ENCODE assay signal across 15 cellular contexts in the genomic region with DNA sequence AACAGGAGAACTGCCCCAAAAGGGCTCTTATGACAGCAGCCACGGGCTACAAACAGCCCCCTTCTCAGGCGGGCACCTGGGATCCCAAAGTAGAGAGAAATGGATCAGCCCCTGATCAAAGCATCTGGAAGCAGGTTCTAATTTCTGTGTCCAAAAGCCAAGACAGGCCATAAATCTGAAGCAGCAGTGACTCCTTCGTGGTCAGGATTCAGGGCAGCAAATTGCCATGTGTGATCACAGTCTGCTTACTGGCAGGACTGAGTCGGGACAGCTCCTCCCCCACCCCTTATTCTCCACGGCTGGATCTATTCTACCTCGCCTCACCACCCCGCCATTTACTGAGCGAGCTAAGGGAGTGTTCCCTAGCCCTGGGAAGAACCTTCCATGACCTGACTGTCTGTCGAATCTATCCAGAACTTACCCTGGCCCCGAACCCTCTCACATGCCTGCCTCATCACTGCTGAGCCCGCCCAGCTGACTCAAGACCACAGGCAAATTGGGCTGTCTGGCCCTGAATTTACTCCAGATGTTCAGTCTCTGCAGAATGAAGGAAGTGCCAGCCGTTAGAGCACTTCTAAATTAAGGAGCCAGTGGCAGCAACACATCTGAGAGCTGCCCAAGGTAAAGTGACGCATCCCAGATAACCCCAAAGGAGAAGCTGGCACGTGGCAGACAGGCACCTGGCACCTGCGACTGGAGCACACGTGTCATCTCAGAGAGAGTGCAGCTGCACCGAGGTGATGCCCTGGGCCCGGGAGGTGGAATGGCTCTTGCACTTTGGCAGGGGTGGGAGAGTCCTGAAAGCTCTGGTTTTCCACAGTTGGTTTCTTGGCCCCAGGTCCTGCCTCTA. TPM values are rescaled to one million over a fixed set of nuclear protein-coding genes. Genes with fewer than 3 reads are reported as not detected.
DNase-seq lines count a peak whose midpoint lies in the region; ATAC-seq and TF ChIP-seq lines count a peak whose summit lies in the region.
"Had no signal": no experiment of that assay in that cellular context is flagged by ENCODE, and none has a peak within 500 bp of the region (broad histone marks: within the 10 kb centered on the region; RNA-seq: fewer than 3 reads in every experiment).

No MANE protein-coding gene starts in this region.

- in situ Hi-C loops in IMR-90 (cut with MboI; ENCODE audit: low sequenced_read_pairs) = no loop called here

- H3K23ac ChIP-seq in IMR-90 (ENCODE audit: low read depth, low read length) = no peak overlapping the region

- peak overlapping the region in 8 of 11 experiments; percentile 13 to 90 (median 58); a peak in 12 of 22 replicates for H3K27ac ChIP-seq in BLaER1 treated with 17β-estradiol and CSF1 and Interleukin-3, amounts not matched to agents 10 nM and 100 nM
- H3K27ac ChIP-seq in IMR-90 (ENCODE audit: insufficient read depth, low read length) (no peak overlapping the region), WERI-Rb-1 (no peak overlapping the region)
- H3K27ac ChIP-seq: right atrium auricular region, VCaP had no signal

- WGBS in IMR-90 (ENCODE audit: extremely low coverage in 2 of 2, insufficient read length in 1 of 2), 2 experiments = 64% methylated on average over 5 of the region's 18 CpGs; no CpG with 5 or more reads in 1 of the 2 experiments

- H4K91ac ChIP-seq in IMR-90 (ENCODE audit: insufficient read depth, low read depth, low read length) = no peak overlapping the region

- peaks cover 0 to 15% (median 0%) of the 10 kb centered on the region in 5 experiments for H3K9me3 Mint-ChIP-seq in brain
- H3K9me3 Mint-ChIP-seq in naive B cell = no peaks in the 10 kb centered on the region
- H3K9me3 Mint-ChIP-seq: natural killer cell had no signal

- ATAC-seq in IMR-90 (ENCODE audit: low read depth) (no peak), naive B cell (ENCODE audit: low read depth in 2 of 2) (peak; percentile 30 to 43), GM21529 (IDR thresholded peaks at IDR 0.05; ENCODE audit: unreplicated experiment) (no peak)
- ATAC-seq: natural killer cell had no signal

- H3K4ac ChIP-seq in IMR-90 (ENCODE audit: low read depth, low read length) = peak overlapping the region; percentile 30; the same call in 1 of the 2 replicates

- dilution Hi-C loops in IMR-90 (cut with HindIII; ENCODE audit: low sequenced_read_pairs, unreplicated experiment) = no loop called here

- no peak overlapping the region for H4K5ac ChIP-seq in IMR-90 (ENCODE audit: low read depth, low read length)

- H3K4me3 Mint-ChIP-seq in brain = peak overlapping the region in 1 of 5 experiments; percentile 36
- H3K4me3 Mint-ChIP-seq in naive B cell = no peak overlapping the region
- H3K4me3 Mint-ChIP-seq: natural killer cell had no signal

- peaks cover 0 to 29% (median 0%) of the 10 kb centered on the region in 11 experiments; a peak in 10 of 22 replicates for H3K27me3 ChIP-seq in BLaER1 treated with 17β-estradiol and CSF1 and Interleukin-3, amounts not matched to agents 10 nM and 100 nM
- H3K27me3 ChIP-seq in IMR-90 (ENCODE audit: control insufficient read depth, insufficient read depth, low read length) = 0 out of 2 replicates have a peak, but pooled peaks cover 3% of the 10 kb centered on the region
- no peaks in the 10 kb centered on the region for H3K27me3 ChIP-seq in WERI-Rb-1 (ENCODE audit: insufficient read depth, low read depth, severe bottlenecking)
- H3K27me3 ChIP-seq: right atrium auricular region had no signal

- TF ChIP-seq CTCF in IMR-90 (conservative IDR thresholded peaks at IDR 0.05; ENCODE audit: low read depth, low read length) (no peak), brain (conservative IDR thresholded peaks at IDR 0.05) (no peak), WERI-Rb-1 (IDR thresholded peaks at IDR 0.05; ENCODE audit: low read depth, low read length) (no peak)

- H2BK20ac ChIP-seq in IMR-90 (ENCODE audit: low read depth, low read length) = peak overlapping the region; percentile 60

- POLR2A ChIA-PET in IMR-90 (lab: Charles Lee; ENCODE audit: unreplicated experiment) = no interaction called here

- peaks cover 53% of the 10 kb centered on the region for H3K4me1 Mint-ChIP-seq in brain
- peaks cover 0 to 2% (median 0%) of the 10 kb centered on the region in 3 donors for H3K4me1 Mint-ChIP-seq in naive B cell
- H3K4me1 Mint-ChIP-seq: natural killer cell had no signal

- no peak overlapping the region; the same call in 2 of the 3 replicates for H2BK15ac ChIP-seq in IMR-90 (ENCODE audit: low read depth, low read length)

- H3K4me2 ChIP-seq in BLaER1 treated with 17β-estradiol and CSF1 and Interleukin-3, amounts not matched to agents 10 nM and 100 nM = peak overlapping the region; percentile 52 to 96 (median 76)
- H3K4me2 ChIP-seq in IMR-90 (ENCODE audit: low read depth, low read length) = no peak overlapping the region

- no peak overlapping the region for H3K18ac ChIP-seq in IMR-90 (ENCODE audit: low read depth, low read length)

- H3K4me1 ChIP-seq in BLaER1 treated with 17β-estradiol and CSF1 and Interleukin-3, amounts not matched to agents 10 nM and 100 nM = peaks cover 36 to 83% (median 73%) of the 10 kb centered on the region in 10 experiments
- peaks cover 30% of the 10 kb centered on the region for H3K4me1 ChIP-seq in IMR-90 (ENCODE audit: control insufficient read depth, insufficient read depth, low read length)

- no peaks in the 10 kb centered on the region for H3K36me3 ChIP-seq in BLaER1 treated with 17β-estradiol and CSF1 and Interleukin-3, amounts not matched to agents 10 nM and 100 nM
- H3K36me3 ChIP-seq in IMR-90 (ENCODE audit: control insufficient read depth, insufficient read depth, low read length) (no peaks in the 10 kb centered on the region), WERI-Rb-1 (no peaks in the 10 kb centered on the region)
- H3K36me3 ChIP-seq: right atrium auricular region had no signal

- H3K27me3 Mint-ChIP-seq in brain (peaks cover 13% of the 10 kb centered on the region), naive B cell (peaks cover 21 to 69% (median 61%) of the 10 kb centered on the region in 3 donors)

- H3K9me1 ChIP-seq in IMR-90 (ENCODE audit: insufficient read depth, low read length) = peaks cover 12% of the 10 kb centered on the region

- peaks cover 0 to 3% (median 0%) of the 10 kb centered on the region in 11 experiments; a peak in 1 of 22 replicates for H3K9me3 ChIP-seq in BLaER1 treated with 17β-estradiol and CSF1 and Interleukin-3, amounts not matched to agents 10 nM and 100 nM (replicated peaks in 1 of 11)
- H3K9me3 ChIP-seq in IMR-90 (ENCODE audit: control insufficient read depth, insufficient read depth, low read length) = no peaks in the 10 kb centered on the region
- H3K9me3 ChIP-seq in WERI-Rb-1 (ENCODE audit: severe bottlenecking) = no peaks in the 10 kb centered on the region
- H3K9me3 ChIP-seq: right atrium auricular region had no signal

- intact Hi-C loops in IMR-90 (cut with micrococcal nuclease) = no loop called here

- H3K79me1 ChIP-seq in IMR-90 (ENCODE audit: low read depth in 1 of 2, low read length in 2 of 2) = peaks cover 0 to 6% of the 10 kb centered on the region in 2 experiments; a peak in 1 of 4 replicates

- H4K20me1 ChIP-seq in BLaER1 treated with 17β-estradiol and CSF1 and Interleukin-3, amounts not matched to agents 10 nM and 100 nM = no peaks in the 10 kb centered on the region
- no peaks in the 10 kb centered on the region for H4K20me1 ChIP-seq in IMR-90 (ENCODE audit: insufficient read depth, low read length)

- H3K9ac ChIP-seq in BLaER1 treated with 17β-estradiol and CSF1 and Interleukin-3, amounts not matched to agents 10 nM and 100 nM = peak overlapping the region in 4 of 11 experiments; percentile 40 to 72 (median 61); a peak in 8 of 22 replicates
- H3K9ac ChIP-seq in IMR-90 (ENCODE audit: low read depth, low read length) = no peak overlapping the region

- H2AK9ac ChIP-seq in IMR-90 (replicated peaks; ENCODE audit: low read depth, low read length, poor library complexity) = peak overlapping the region; percentile 49

- H3K27ac Mint-ChIP-seq in brain = peak overlapping the region in 3 of 5 experiments; percentile 32 to 75 (median 49)
- H3K27ac Mint-ChIP-seq in naive B cell = peak overlapping the region in 1 of 6 donors; percentile 8
- H3K27ac Mint-ChIP-seq: natural killer cell had no signal

- H2BK5ac ChIP-seq in IMR-90 (ENCODE audit: low read depth, low read length, poor library complexity, severe bottlenecking) = no peak overlapping the region

- H2AFZ ChIP-seq in IMR-90 (replicated peaks; ENCODE audit: low read length, poor library complexity) = peak overlapping the region; percentile 78

- H3K14ac ChIP-seq in IMR-90 (replicated peaks; ENCODE audit: low read depth, low read length) = no peak overlapping the region

- H3K36me3 Mint-ChIP-seq in brain (no peaks in the 10 kb centered on the region), naive B cell (no peaks in the 10 kb centered on the region)
- H3K36me3 Mint-ChIP-seq: natural killer cell had no signal

- peak overlapping the region; percentile 22; the same call in 1 of the 2 replicates for H2AK5ac ChIP-seq in IMR-90 (ENCODE audit: low read depth, low read length)

- no TSS peak for BruUV-seq in IMR-90 (replicated peaks; lab: Mats Ljungman, UMichigan)

- peak; percentile 60 for DNase-seq in IMR-90
- no peak for DNase-seq in naive B cell
- DNase-seq in NCI-H82 treated with DMSO at 0.1 percent for 48 hours (lab: John Stamatoyannopoulos, UW; ENCODE audit: unreplicated experiment) = no peak
- no peak for DNase-seq in WERI-Rb-1
- DNase-seq: activated naive CD4-positive, alpha-beta T cell treated with Interleukin-2 at 50 U/mL for 16 hours; head of caudate nucleus; MM.1S; natural killer cell; stimulated activated naive CD4-positive, alpha-beta T cell had no signal

- H2BK120ac ChIP-seq in IMR-90 (ENCODE audit: low read depth, low read length) = 0 out of 2 replicates have a peak overlapping the region, but pooled peaks have one; percentile 66

- no peak overlapping the region for H4K8ac ChIP-seq in IMR-90 (ENCODE audit: low read depth in 2 of 2, low read length in 2 of 2)

- TF ChIP-seq RAD21 in IMR-90 (IDR thresholded peaks at IDR 0.05; ENCODE audit: low read length) = no peak

- no peak overlapping the region for H3K56ac ChIP-seq in IMR-90 (ENCODE audit: extremely low read depth, insufficient read depth, low read length)

- CTCF ChIA-PET in IMR-90 (lab: Yijun Ruan, JAX) = interaction anchor here (0.6 to 1.5 kb wide), 2 partner anchors 25 to 54 kb away, joined by 3 to 4 read pairs; no protein-coding TSS in a partner anchor

- TF ChIP-seq POLR2A in IMR-90 (IDR thresholded peaks at IDR 0.05; ENCODE audit: low read depth, low read length) = no peak

- H3K4me3 ChIP-seq in BLaER1 treated with 17β-estradiol and CSF1 and Interleukin-3, amounts not matched to agents 10 nM and 100 nM = peak overlapping the region in 2 of 10 experiments; percentile 31 to 48; a peak in 1 of 20 replicates
- H3K4me3 ChIP-seq in IMR-90 (ENCODE audit: insufficient read depth, low read depth, low read length) (no peak overlapping the region), WERI-Rb-1 (ENCODE audit: low read depth, low read length) (no peak overlapping the region)
- H3K4me3 ChIP-seq: right atrium auricular region had no signal

RNA-seq across cellular contexts. Expression of a gene that starts 1.3 kb away (rescaled TPM):
- 2.5 and 3.3 TPM in 2 replicates for total RNA-seq in IMR-90 (2012; rRNA removed)
- polyA plus RNA-seq in IMR-90 (2012; rRNA removed) (9.0 and 9.7 TPM in 2 replicates), brain (ENCODE audit: insufficient read depth, low read depth, low replicate concordance) (not detected), naive B cell (ENCODE audit: low read depth in 6 of 6) (not detected)
- 3.9 and 6.9 TPM in 2 replicates for polyA plus RNA-seq in IMR-90 (2012; cell fraction: cytosol; rRNA removed)
- polyA plus RNA-seq in IMR-90 (2012; cell fraction: nucleus; rRNA removed; ENCODE audit: low replicate concordance) = 4.2 TPM in 2 replicates
- total RNA-seq: bronchial epithelial cell, natural killer cell had no signal

RNA-seq across cellular contexts. Expression of a gene that starts 17.1 kb away (rescaled TPM):
- not detected in 2 replicates for total RNA-seq in IMR-90 (2012; rRNA removed)
- polyA plus RNA-seq in IMR-90 (2012; rRNA removed) (0.07 TPM in 2 replicates), brain (ENCODE audit: insufficient read depth, low read depth, low replicate concordance) (not detected), naive B cell (ENCODE audit: low read depth in 6 of 6) (not detected)
- 0.10 TPM in 1 of 2 replicates, not detected in the other for polyA plus RNA-seq in IMR-90 (2012; cell fraction: cytosol; rRNA removed)
- 0.11 and 0.21 TPM in 2 replicates for polyA plus RNA-seq in IMR-90 (2012; cell fraction: nucleus; rRNA removed; ENCODE audit: low replicate concordance)
- total RNA-seq: bronchial epithelial cell, natural killer cell, right atrium auricular region had no signal

RNA-seq across cellular contexts. Expression of a gene that starts 30.8 kb away (rescaled TPM):
- under 0.01 TPM in 2 replicates for total RNA-seq in IMR-90 (2012; rRNA removed)
- polyA plus RNA-seq in IMR-90 (2012; rRNA removed) = 0.12 and 0.16 TPM in 2 replicates
- polyA plus RNA-seq in IMR-90 (2012; cell fraction: cytosol; rRNA removed) = 0.01 and 0.09 TPM in 2 replicates
- polyA plus RNA-seq in IMR-90 (2012; cell fraction: nucleus; rRNA removed; ENCODE audit: low replicate concordance) = 0.34 and 0.40 TPM in 2 replicates
- polyA plus RNA-seq in brain (ENCODE audit: insufficient read depth, low read depth, low replicate concordance) = not detected
- under 1 TPM in 2 of 6 donors, not detected in 4; 0.17 to 0.21 TPM for polyA plus RNA-seq in naive B cell (ENCODE audit: low read depth in 6 of 6)

Comparison
In these comparisons a context has a peak if more than half of its experiments do, and no peak if none do; other contexts are left out.
1. H3K27ac ChIP-seq: peak in BLaER1 treated with 17β-estradiol and CSF1 and Interleukin-3, amounts not matched to agents 10 nM and 100 nM (8 of 11); none in IMR-90 (single experiment) and WERI-Rb-1 (single experiment).
2. ATAC-seq: peak in naive B cell (2 of 2); none in IMR-90 (single experiment) and GM21529 (single experiment).